In genomic region chr9:136309101-136309801, GRCh38 we compare ENCODE assay signal across 13 cellular contexts. TPM values are rescaled to one million over a fixed set of nuclear protein-coding genes. Genes with fewer than 3 reads are reported as not detected.
DNase-seq lines count a peak whose midpoint lies in the region; ATAC-seq and TF ChIP-seq lines count a peak whose summit lies in the region.
"Had no signal": no experiment of that assay in that cellular context is flagged by ENCODE, and none has a peak within 500 bp of the region (broad histone marks: within the 10 kb centered on the region; RNA-seq: fewer than 3 reads in every experiment).

No MANE protein-coding gene starts in this region.

- ATAC-seq in Right ventricle myocardium inferior (no peak), T-helper 17 cell (peak; percentile 22), GM19463 (IDR thresholded peaks at IDR 0.05; ENCODE audit: unreplicated experiment) (no peak), GM18867 (IDR thresholded peaks at IDR 0.05; ENCODE audit: unreplicated experiment) (no peak), GM21619 (IDR thresholded peaks at IDR 0.05; ENCODE audit: unreplicated experiment) (no peak)

- H3K4me1 ChIP-seq in left ventricle myocardium inferior, result no peaks in the 10 kb centered on the region
- peaks cover 28 to 38% of the 10 kb centered on the region in 2 donors for H3K4me1 ChIP-seq in thyroid gland
- H3K4me1 ChIP-seq: breast epithelium had no signal

- H3K36me3 ChIP-seq in left ventricle myocardium inferior (no peaks in the 10 kb centered on the region), thyroid gland (no peaks in the 10 kb centered on the region)
- H3K36me3 ChIP-seq: breast epithelium, MG63, spleen, WERI-Rb-1 had no signal

- intact Hi-C loops in Right ventricle myocardium inferior (cut with DNase I) (no loop called here), left ventricle myocardium inferior (cut with micrococcal nuclease) (no loop called here), thyroid gland (cut with DNase I) (no loop called here)

- no peak overlapping the region for H3K27ac ChIP-seq in left ventricle myocardium inferior (replicated peaks)
- H3K27ac ChIP-seq in thyroid gland, result peak overlapping the region in 2 of 3 donors; percentile 37 to 54
- H3K27ac ChIP-seq: breast epithelium, spleen, WERI-Rb-1 had no signal

- no peak overlapping the region for H3K4me3 Mint-ChIP-seq in T-helper 17 cell
- H3K4me3 Mint-ChIP-seq: nephron had no signal

- peak in 1 of 2 donors; percentile 16 for TF ChIP-seq POLR2A in thyroid gland (IDR thresholded peaks at IDR 0.05)

- H3K4me3 ChIP-seq in left ventricle myocardium inferior (no peak overlapping the region), thyroid gland (replicated peaks in 1 of 3) (no peak overlapping the region)
- H3K4me3 ChIP-seq: breast epithelium, MG63 had no signal

- H3K27me3 ChIP-seq in left ventricle myocardium inferior (ENCODE audit: low read depth) (peaks cover 48% of the 10 kb centered on the region), thyroid gland (no peaks in the 10 kb centered on the region)
- H3K27me3 ChIP-seq: MG63 had no signal

- H3K4me1 Mint-ChIP-seq in T-helper 17 cell, result peaks cover 4% of the 10 kb centered on the region
- H3K4me1 Mint-ChIP-seq: nephron had no signal

- peak; percentile 55 for DNase-seq in Right ventricle myocardium inferior (ENCODE audit: missing footprints)
- no peak for DNase-seq in left ventricle myocardium inferior
- peak; percentile 22 for DNase-seq in NCI-H2081 treated with DMSO at 0.1 percent for 48 hours (lab: John Stamatoyannopoulos, UW)
- DNase-seq in T-helper 17 cell, result no peak
- peak; percentile 86 for DNase-seq in thyroid gland
- DNase-seq: MG63, spleen, WERI-Rb-1 had no signal

- H3K27me3 Mint-ChIP-seq in T-helper 17 cell, result no peaks in the 10 kb centered on the region

- H3K27ac Mint-ChIP-seq in T-helper 17 cell, result no peak overlapping the region
- H3K27ac Mint-ChIP-seq: nephron had no signal

- no peak for TF ChIP-seq CTCF in left ventricle myocardium inferior (IDR thresholded peaks at IDR 0.05; ENCODE audit: borderline replicate concordance)
- no peak for TF ChIP-seq CTCF in thyroid gland (IDR thresholded peaks at IDR 0.05)

- no peaks in the 10 kb centered on the region for H3K9me3 ChIP-seq in left ventricle myocardium inferior (replicated peaks)
- H3K9me3 ChIP-seq in T-helper 17 cell (ENCODE audit: control insufficient read depth, low read length, poor library complexity, severe bottlenecking), result no peaks in the 10 kb centered on the region
- H3K9me3 ChIP-seq in thyroid gland, result no peaks in the 10 kb centered on the region
- H3K9me3 ChIP-seq: breast epithelium, MG63 had no signal

- 17 to 23% methylated on average over 19 to 20 of the region's 22 CpGs for WGBS in thyroid gland, 2 donors

- H3K36me3 Mint-ChIP-seq in T-helper 17 cell (ENCODE audit: low read depth), result no peaks in the 10 kb centered on the region

RNA-seq across cellular contexts. Expression of gene CCDC187, which starts 5.4 kb away (rescaled TPM):
- total RNA-seq in Right ventricle myocardium inferior (not detected), left ventricle myocardium inferior (not detected), T-helper 17 cell (under 1 TPM in 1 of 2 donors, not detected in 1; 0.12 TPM), thyroid gland (1 to 10 TPM; 5.2 to 9.1 (median 6.2) TPM)
- total RNA-seq: breast epithelium had no signal

RNA-seq across cellular contexts. Expression of gene GPSM1, which starts 18.1 kb away (rescaled TPM):
- total RNA-seq in Right ventricle myocardium inferior, result 48.6 TPM
- total RNA-seq in left ventricle myocardium inferior, result 69.0 TPM
- 10 to 100 TPM in 1 of 2 donors, 1 to 10 TPM in 1; 7.4 to 10.8 TPM for total RNA-seq in T-helper 17 cell
- total RNA-seq in thyroid gland, result 10 to 100 TPM in 3 of 4 donors, 1 to 10 TPM in 1; 5.9 to 18.1 (median 12.2) TPM

RNA-seq across cellular contexts. Expression of gene DNLZ, which starts 54.3 kb away (rescaled TPM):
- total RNA-seq in Right ventricle myocardium inferior (40.6 TPM), left ventricle myocardium inferior (37.6 TPM), T-helper 17 cell (10 to 100 TPM; 19.3 to 28.6 TPM), thyroid gland (10 to 100 TPM; 16.2 to 58.4 (median 23.1) TPM)

Comparison
In these comparisons a context has a peak if more than half of its experiments do, and no peak if none do; other contexts are left out.
1. DNase-seq: peak in Right ventricle myocardium inferior (single experiment), NCI-H2081 treated with DMSO at 0.1 percent for 48 hours (single experiment) and thyroid gland (2 of 2); none in left ventricle myocardium inferior (single experiment) and T-helper 17 cell (0 of 3).